Comparison of ENCODE assay signal across 32 cellular contexts in genomic region chr5:170488576-170488975, GRCh38. TPM values are rescaled to one million over a fixed set of nuclear protein-coding genes. Genes with fewer than 3 reads are reported as not detected.
"Had no signal": no experiment of that assay in that cellular context is flagged by ENCODE, and none has a peak within 500 bp of the region (broad histone marks: within the 10 kb centered on the region; RNA-seq: fewer than 3 reads in every experiment).

No MANE protein-coding gene starts in this region.

- H3K9me3 ChIP-seq: SJCRH30 had no signal

- H3K36me3 ChIP-seq: SJCRH30, WERI-Rb-1 had no signal

- H3K4me3 ChIP-seq: SJCRH30, SK-N-MC had no signal

- H3K27me3 ChIP-seq: SJCRH30 had no signal

- H3K9ac ChIP-seq: KMS-11 had no signal

- H3K27ac ChIP-seq: KMS-11, SJCRH30, SK-N-MC, WERI-Rb-1 had no signal

- DNase-seq: activated CD4-positive, alpha-beta T cell treated with anti-CD3 and anti-CD28 coated beads, Interleukin-2, amount 10 ng/mL, durations not matched to agents 24 days and 14 days; activated CD4-positive, alpha-beta T cell treated with anti-CD3 and anti-CD28 coated beads, Interleukin-2, amount 50 U/mL, for 4 hours; activated CD4-positive, CD25-positive, alpha-beta regulatory T cell; activated CD8-positive, alpha-beta T cell treated with anti-CD3 and anti-CD28 coated beads for 36 hours; activated effector memory CD4-positive, alpha-beta T cell treated with anti-CD3 and anti-CD28 coated beads, Interleukin-2, amount 50 U/mL, for 16 hours; activated naive CD4-positive, alpha-beta T cell; activated naive CD4-positive, alpha-beta T cell treated with anti-CD3 and anti-CD28 coated beads, Interleukin-2, amount 50 U/mL, for 16 hours; activated naive CD8-positive, alpha-beta T cell treated with anti-CD3 and anti-CD28 coated beads for 36 hours; activated T-cell treated with anti-CD3 and anti-CD28 coated beads, Interleukin-2, amount 50 U/mL, for 1 hour; activated T-cell treated with anti-CD3 and anti-CD28 coated beads, Interleukin-2, amount 50 U/mL, for 72 hours; amniotic stem cell; aorta; NCI-H1105; NCI-H1417 treated with DMSO at 0.1 percent for 48 hours; NCI-H1930; NCI-H2107; NCI-H2171; NCI-H510A; NCI-H526; NCI-H774; SHP77; SJCRH30; T1000; WERI-Rb-1 had no signal

- H3K4me2 ChIP-seq: KMS-11 had no signal

RNA-seq across cellular contexts. Expression of gene KCNIP1, which starts 15.2 kb away (rescaled TPM):
- total RNA-seq: activated CD4-positive, alpha-beta T cell treated with anti-CD3 and anti-CD28 coated beads, Interleukin-2, amount 10 ng/mL, durations not matched to agents 24 days and 14 days; activated CD8-positive, alpha-beta memory T cell treated with anti-CD3 and anti-CD28 coated beads for 36 hours; activated CD8-positive, alpha-beta T cell treated with anti-CD3 and anti-CD28 coated beads for 36 hours; activated naive CD8-positive, alpha-beta T cell treated with anti-CD3 and anti-CD28 coated beads for 36 hours; activated T-cell treated with anti-CD3 and anti-CD28 coated beads, Interleukin-2, amount 50 U/mL, for 72 hours; activated T-helper 17 cell treated with anti-CD3 and anti-CD28 coated beads, Interleukin-2, amount 50 U/mL, for 72 hours; LHCN-M2; RPMI7951; T-helper 1 cell treated with Interleukin-12 subunit alpha and Interleukin-12 subunit beta and Interleukin-4 antibody, amounts not matched to agents 30 ng/mL and 1 ng/mL, for 36 hours; T-helper 2 cell treated with Interferon-gamma antibody and Interleukin-4, amounts not matched to agents 100 ng/mL and 5 ng/mL, for 36 hours had no signal
- polyA plus RNA-seq: aorta had no signal
